4 cellular contexts compared by ENCODE assay signal in genomic region chr2:197695206-197695605, GRCh38. TPM values are rescaled to one million over a fixed set of nuclear protein-coding genes. Genes with fewer than 3 reads are reported as not detected.
"Had no signal": no experiment of that assay in that cellular context is flagged by ENCODE, and none has a peak within 500 bp of the region (broad histone marks: within the 10 kb centered on the region; RNA-seq: fewer than 3 reads in every experiment).

No MANE protein-coding gene starts in this region.

RNA-seq across cellular contexts. Expression of gene RFTN2, which starts 19.8 kb away (rescaled TPM):
- total RNA-seq: HepG2, HT-29, HT1080 had no signal
- polyA plus RNA-seq: HepG2, IgD-negative memory B cell had no signal
